ENCODE assay signal across 15 cellular contexts in genomic region chr3:134073583-134073945, GRCh38. TPM values are rescaled to one million over a fixed set of nuclear protein-coding genes. Genes with fewer than 3 reads are reported as not detected.
A peak's percentile ranks its signal among the peaks of the same experiment; 100 is the strongest.
DNase-seq lines count a peak whose midpoint lies in the region; ATAC-seq and TF ChIP-seq lines count a peak whose summit lies in the region.
"Had no signal": no experiment of that assay in that cellular context is flagged by ENCODE, and none has a peak within 500 bp of the region (broad histone marks: within the 10 kb centered on the region; RNA-seq: fewer than 3 reads in every experiment).

No MANE protein-coding gene starts in this region.

- H3K27me3 ChIP-seq in neuronal stem cell (ENCODE audit: control insufficient read depth in 3 of 3, insufficient read depth in 3 of 3, low read depth in 1 of 3, low read length in 3 of 3): no peaks in the 10 kb centered on the region
- H3K27me3 ChIP-seq in testis: no peaks in the 10 kb centered on the region
- H3K27me3 ChIP-seq in gastroesophageal sphincter: no peaks in the 10 kb centered on the region

- H4K8ac ChIP-seq in neuronal stem cell (ENCODE audit: low read depth, low read length): no peak overlapping the region

- no peak for ATAC-seq in gastroesophageal sphincter
- ATAC-seq: A549 had no signal

- no peak for TF ChIP-seq EP300 in gastroesophageal sphincter (IDR thresholded peaks at IDR 0.05)

- H3K4me3 Mint-ChIP-seq in activated CD4-positive, alpha-beta memory T cell treated with anti-CD3 and anti-CD28 coated beads, Interleukin-2, amount 10 ng/mL, durations not matched to agents 7 days and 5 days: no peak overlapping the region
- no peak overlapping the region for H3K4me3 Mint-ChIP-seq in activated CD4-positive, alpha-beta memory T cell treated with anti-CD3 and anti-CD28 coated beads for 36 hours
- H3K4me3 Mint-ChIP-seq in progenitor cell of endocrine pancreas (ENCODE audit: low read depth): no peak overlapping the region
- H3K4me3 Mint-ChIP-seq: CD4-positive, alpha-beta T cell; H9 had no signal

- no peaks in the 10 kb centered on the region for H3K4me1 Mint-ChIP-seq in activated CD4-positive, alpha-beta memory T cell treated with anti-CD3 and anti-CD28 coated beads, Interleukin-2, amount 10 ng/mL, durations not matched to agents 7 days and 5 days
- no peaks in the 10 kb centered on the region for H3K4me1 Mint-ChIP-seq in activated CD4-positive, alpha-beta memory T cell treated with anti-CD3 and anti-CD28 coated beads for 36 hours (ENCODE audit: low read depth)
- H3K4me1 Mint-ChIP-seq in progenitor cell of endocrine pancreas (ENCODE audit: low read depth): no peaks in the 10 kb centered on the region
- H3K4me1 Mint-ChIP-seq: H9 had no signal

- H4K91ac ChIP-seq in neuronal stem cell (ENCODE audit: low read depth, low read length, poor library complexity): no peak overlapping the region

- DNase-seq in activated CD4-positive, alpha-beta memory T cell treated with anti-CD3 and anti-CD28 coated beads, Interleukin-2, amount 10 ng/mL, durations not matched to agents 7 days and 5 days: peak; percentile 9
- no peak for DNase-seq in activated CD4-positive, alpha-beta memory T cell treated with anti-CD3 and anti-CD28 coated beads for 36 hours
- DNase-seq in activated CD8-positive, alpha-beta memory T cell treated with anti-CD3 and anti-CD28 coated beads, Interleukin-2, amount 50 U/mL, for 48 hours: peak; percentile 3
- DNase-seq in neuronal stem cell (ENCODE audit: low spot score) (no peak), testis (peak; percentile 4), progenitor cell of endocrine pancreas (ENCODE audit: low spot score, unreplicated experiment) (no peak), hepatic stellate cell (ENCODE audit: low spot score) (no peak)
- DNase-seq: AML-193; Caco-2; CD4-positive, alpha-beta T cell; H9 had no signal

- H3K9ac ChIP-seq in neuronal stem cell (ENCODE audit: low read depth, low read length, poor library complexity): no peak overlapping the region

- no peaks in the 10 kb centered on the region for H3K36me3 ChIP-seq in neuronal stem cell (replicated peaks in 1 of 2; ENCODE audit: control insufficient read depth in 2 of 2, insufficient read depth in 2 of 2, low read length in 2 of 2)
- no peaks in the 10 kb centered on the region for H3K36me3 ChIP-seq in testis (ENCODE audit: low read depth, missing control alignments)
- H3K36me3 ChIP-seq in gastroesophageal sphincter: no peaks in the 10 kb centered on the region

- H3K4me1 ChIP-seq in neuronal stem cell (ENCODE audit: control insufficient read depth in 2 of 2, insufficient read depth in 1 of 2, low read depth in 1 of 2, low read length in 2 of 2) (peaks cover 5 to 16% of the 10 kb centered on the region in 2 donors), testis (no peaks in the 10 kb centered on the region), gastroesophageal sphincter (peaks cover 0 to 9% (median 0%) of the 10 kb centered on the region in 3 donors)
- H3K4me1 ChIP-seq: A549, Caco-2 had no signal

- H3K4me3 ChIP-seq in neuronal stem cell (ENCODE audit: low read length in 2 of 2) (no peak overlapping the region), testis (no peak overlapping the region), gastroesophageal sphincter (no peak overlapping the region)
- H3K4me3 ChIP-seq: A549 had no signal

- H3K27me3 Mint-ChIP-seq in activated CD4-positive, alpha-beta memory T cell treated with anti-CD3 and anti-CD28 coated beads, Interleukin-2, amount 10 ng/mL, durations not matched to agents 7 days and 5 days: peaks cover 2% of the 10 kb centered on the region
- no peaks in the 10 kb centered on the region for H3K27me3 Mint-ChIP-seq in activated CD4-positive, alpha-beta memory T cell treated with anti-CD3 and anti-CD28 coated beads for 36 hours
- no peaks in the 10 kb centered on the region for H3K27me3 Mint-ChIP-seq in progenitor cell of endocrine pancreas

- intact Hi-C loops in activated CD4-positive, alpha-beta memory T cell treated with anti-CD3 and anti-CD28 coated beads for 36 hours (cut with micrococcal nuclease): no loop called here
- intact Hi-C loops in testis (cut with DNase I; ENCODE audit: low total_unique reads): no loop called here

- H2AK5ac ChIP-seq in neuronal stem cell (ENCODE audit: low read depth, low read length): peak overlapping the region; percentile 43

- TF ChIP-seq CTCF in testis (IDR thresholded peaks at IDR 0.05) (no peak), progenitor cell of endocrine pancreas (IDR thresholded peaks at IDR 0.05; ENCODE audit: unreplicated experiment) (no peak), gastroesophageal sphincter (IDR thresholded peaks at IDR 0.05) (no peak)

- no peaks in the 10 kb centered on the region for H3K9me3 Mint-ChIP-seq in activated CD4-positive, alpha-beta memory T cell treated with anti-CD3 and anti-CD28 coated beads, Interleukin-2, amount 10 ng/mL, durations not matched to agents 7 days and 5 days
- H3K9me3 Mint-ChIP-seq in activated CD4-positive, alpha-beta memory T cell treated with anti-CD3 and anti-CD28 coated beads for 36 hours: no peaks in the 10 kb centered on the region
- H3K9me3 Mint-ChIP-seq in progenitor cell of endocrine pancreas (ENCODE audit: low read depth): no peaks in the 10 kb centered on the region
- H3K9me3 Mint-ChIP-seq: CD4-positive, alpha-beta T cell had no signal

- H3K79me1 ChIP-seq in neuronal stem cell (ENCODE audit: low read depth, low read length): no peaks in the 10 kb centered on the region

- H3K14ac ChIP-seq in neuronal stem cell (ENCODE audit: low read length): no peak overlapping the region

- no peak overlapping the region for H2BK15ac ChIP-seq in neuronal stem cell (ENCODE audit: low read length)

- H3K27ac ChIP-seq in neuronal stem cell (replicated peaks; ENCODE audit: low read length): no peak overlapping the region
- H3K27ac ChIP-seq in testis: no peak overlapping the region
- H3K27ac ChIP-seq in gastroesophageal sphincter: no peak overlapping the region
- H3K27ac ChIP-seq: 22Rv1, A549, C4-2B had no signal

- POLR2A ChIA-PET in activated CD4-positive, alpha-beta memory T cell treated with anti-CD3 and anti-CD28 coated beads, Interleukin-2, amount 10 ng/mL, durations not matched to agents 7 days and 5 days (lab: Charles Lee): no interaction called here
- POLR2A ChIA-PET in activated CD4-positive, alpha-beta memory T cell treated with anti-CD3 and anti-CD28 coated beads for 36 hours (lab: Charles Lee): no interaction called here

- peak overlapping the region; percentile 48 for H2BK120ac ChIP-seq in neuronal stem cell (ENCODE audit: low read depth, low read length)

- H2BK12ac ChIP-seq in neuronal stem cell (ENCODE audit: low read length): no peak overlapping the region

- H3K36me3 Mint-ChIP-seq in activated CD4-positive, alpha-beta memory T cell treated with anti-CD3 and anti-CD28 coated beads, Interleukin-2, amount 10 ng/mL, durations not matched to agents 7 days and 5 days (ENCODE audit: low read depth): no peaks in the 10 kb centered on the region
- no peaks in the 10 kb centered on the region for H3K36me3 Mint-ChIP-seq in activated CD4-positive, alpha-beta memory T cell treated with anti-CD3 and anti-CD28 coated beads for 36 hours
- H3K36me3 Mint-ChIP-seq in progenitor cell of endocrine pancreas (ENCODE audit: insufficient read depth): no peaks in the 10 kb centered on the region

- H3K18ac ChIP-seq in neuronal stem cell (ENCODE audit: low read length): no peak overlapping the region

- no peak overlapping the region for H2AFZ ChIP-seq in neuronal stem cell (ENCODE audit: low read length)

- no peak overlapping the region for H3K23ac ChIP-seq in neuronal stem cell (ENCODE audit: low read depth, low read length, poor library complexity)

- H2BK5ac ChIP-seq in neuronal stem cell (ENCODE audit: low read length): peak overlapping the region; percentile 90

- no peak for TF ChIP-seq POLR2A in testis (IDR thresholded peaks at IDR 0.05)
- no peak for TF ChIP-seq POLR2A in gastroesophageal sphincter (IDR thresholded peaks at IDR 0.05)

- no peaks in the 10 kb centered on the region for H3K9me3 ChIP-seq in neuronal stem cell (replicated peaks in 1 of 2; ENCODE audit: control insufficient read depth in 2 of 2, insufficient read depth in 1 of 2, low read depth in 1 of 2, low read length in 2 of 2)
- H3K9me3 ChIP-seq in testis: no peaks in the 10 kb centered on the region
- H3K9me3 ChIP-seq in gastroesophageal sphincter: no peaks in the 10 kb centered on the region
- H3K9me3 ChIP-seq: A549, Caco-2 had no signal

- no CpG with 5 or more reads among the region's 4 CpGs for WGBS in neuronal stem cell (ENCODE audit: extremely low coverage in 2 of 2, insufficient read length in 2 of 2, insufficient replicate concordance in 1 of 2), 2 donors
- 83 to 94% methylated on average over 1 to 4 of the region's 4 CpGs for WGBS in testis, 2 donors
- 83% methylated on average over 3 of the region's 4 CpGs; no CpG with 5 or more reads in 1 of the 2 donors for WGBS in gastroesophageal sphincter (ENCODE audit: low coverage in 1 of 2), 2 donors

- no peak overlapping the region for H3K27ac Mint-ChIP-seq in activated CD4-positive, alpha-beta memory T cell treated with anti-CD3 and anti-CD28 coated beads, Interleukin-2, amount 10 ng/mL, durations not matched to agents 7 days and 5 days
- H3K27ac Mint-ChIP-seq in activated CD4-positive, alpha-beta memory T cell treated with anti-CD3 and anti-CD28 coated beads for 36 hours: no peak overlapping the region
- no peak overlapping the region for H3K27ac Mint-ChIP-seq in progenitor cell of endocrine pancreas
- H3K27ac Mint-ChIP-seq: CD4-positive, alpha-beta T cell; H9 had no signal

- CTCF ChIA-PET in activated CD4-positive, alpha-beta memory T cell treated with anti-CD3 and anti-CD28 coated beads, Interleukin-2, amount 10 ng/mL, durations not matched to agents 7 days and 5 days (lab: Charles Lee): no interaction called here
- CTCF ChIA-PET in activated CD4-positive, alpha-beta memory T cell treated with anti-CD3 and anti-CD28 coated beads for 36 hours (lab: Charles Lee): no interaction called here

- H3K4ac ChIP-seq in neuronal stem cell (ENCODE audit: low read length): no peak overlapping the region

- no peak overlapping the region for H3K4me2 ChIP-seq in neuronal stem cell (ENCODE audit: insufficient read depth, low read length, poor library complexity, severe bottlenecking)
- H3K4me2 ChIP-seq: A549 had no signal

RNA-seq across cellular contexts. Expression of gene SLCO2A1, which starts 43.8 kb away (rescaled TPM):
- total RNA-seq in activated CD4-positive, alpha-beta memory T cell treated with anti-CD3 and anti-CD28 coated beads, Interleukin-2, amount 10 ng/mL, durations not matched to agents 7 days and 5 days: not detected
- total RNA-seq in activated CD4-positive, alpha-beta memory T cell treated with anti-CD3 and anti-CD28 coated beads for 36 hours: not detected
- polyA plus RNA-seq in neuronal stem cell (2013, experiment 1 of 2): 0.60 TPM
- 0.82 TPM for polyA plus RNA-seq in neuronal stem cell (2013, experiment 2 of 2)
- 1 to 10 TPM; 2.2 to 2.5 TPM for total RNA-seq in testis
- polyA plus RNA-seq in testis (ENCODE audit: insufficient read depth, low read depth, low replicate concordance): 5.3 TPM
- 27.9 and 28.9 TPM in 2 replicates for total RNA-seq in progenitor cell of endocrine pancreas
- total RNA-seq in gastroesophageal sphincter: 10 to 100 TPM in 3 of 4 donors, 1 to 10 TPM in 1; 7.8 to 12.0 (median 11.1) TPM
- total RNA-seq: CD4-positive, alpha-beta T cell had no signal

Comparison
In these comparisons a context has a peak if more than half of its experiments do, and no peak if none do; other contexts are left out.
1. DNase-seq: peak in activated CD4-positive, alpha-beta memory T cell treated with anti-CD3 and anti-CD28 coated beads, Interleukin-2, amount 10 ng/mL, durations not matched to agents 7 days and 5 days (single experiment), activated CD8-positive, alpha-beta memory T cell treated with anti-CD3 and anti-CD28 coated beads, Interleukin-2, amount 50 U/mL, for 48 hours (single experiment) and testis (single experiment); none in activated CD4-positive, alpha-beta memory T cell treated with anti-CD3 and anti-CD28 coated beads for 36 hours (single experiment), neuronal stem cell (single experiment), progenitor cell of endocrine pancreas (single experiment) and hepatic stellate cell (single experiment).